In the genomic region with DNA sequence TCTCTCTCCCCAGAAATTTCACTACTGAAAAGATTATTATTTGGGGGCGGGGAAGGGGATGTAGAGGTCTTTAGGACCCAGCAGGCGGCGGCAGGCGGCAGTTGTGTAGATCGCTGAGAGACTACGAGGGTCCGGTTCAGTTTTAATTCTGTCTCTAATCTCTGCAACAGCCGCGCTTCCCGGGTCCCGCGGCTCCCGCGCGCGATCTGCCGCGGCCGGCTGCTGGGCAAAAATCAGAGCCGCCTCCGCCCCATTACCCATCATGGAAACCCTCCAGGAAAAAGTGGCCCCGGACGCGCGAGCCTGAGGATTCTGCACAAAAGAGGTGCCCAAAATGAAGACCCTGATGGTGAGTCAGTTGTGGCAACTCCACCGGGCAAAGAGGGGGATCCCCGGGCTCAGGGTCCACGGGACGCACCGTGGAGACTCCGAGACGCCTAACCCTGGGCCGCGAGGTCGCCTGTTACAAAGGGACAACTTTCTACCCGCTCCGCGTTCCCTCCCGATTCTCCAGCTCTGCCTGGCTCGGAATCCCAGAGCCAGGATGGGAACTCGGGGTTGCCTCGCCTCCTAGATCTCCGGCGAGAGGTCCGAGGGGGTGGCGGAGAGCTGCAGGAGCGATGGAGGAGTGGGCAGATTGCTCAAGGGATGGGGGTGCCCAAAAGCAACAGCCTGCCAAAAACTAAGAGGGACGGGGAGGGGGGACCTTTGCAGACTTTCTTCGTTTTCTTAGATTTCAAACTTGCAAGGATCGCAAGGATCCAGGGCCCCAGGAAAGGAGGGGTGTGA, we compare ENCODE assay signal across 8 cellular contexts. TPM values are rescaled to one million over a fixed set of nuclear protein-coding genes. Genes with fewer than 3 reads are reported as not detected.
DNase-seq lines count a peak whose midpoint lies in the region; ATAC-seq and TF ChIP-seq lines count a peak whose summit lies in the region.

A gene (plus strand): TSS at position 139 of the 789 bp plus-strand sequence.

- H3K9me2 ChIP-seq in OCI-LY7 (ENCODE audit: insufficient read depth, low read length) = no peaks in the 10 kb centered on the region

- no CpG with 5 or more reads among the region's 50 CpGs for WGBS in neuronal stem cell (ENCODE audit: extremely low coverage in 2 of 2, insufficient read length in 2 of 2, insufficient replicate concordance in 1 of 2), 2 donors

- H4K8ac ChIP-seq in neuronal stem cell (ENCODE audit: low read depth, low read length) = no peak within 1 kb of the TSS

- H2BK120ac ChIP-seq in neuronal stem cell (ENCODE audit: low read depth, low read length) = peak within 1 kb of the TSS; percentile 78

- H3K79me1 ChIP-seq in neuronal stem cell (ENCODE audit: low read depth, low read length) = peaks cover 3% of the 10 kb centered on the region

- H4K91ac ChIP-seq in neuronal stem cell (ENCODE audit: low read depth, low read length, poor library complexity) = no peak within 1 kb of the TSS

- H3K36me3 ChIP-seq in neuronal stem cell (replicated peaks in 1 of 2; ENCODE audit: control insufficient read depth in 2 of 2, insufficient read depth in 2 of 2, low read length in 2 of 2) = peaks cover 2 to 21% of the 10 kb centered on the region in 2 donors
- no peaks in the 10 kb centered on the region for H3K36me3 ChIP-seq in OCI-LY7 (ENCODE audit: insufficient read depth, low read length)

- H3K18ac ChIP-seq in neuronal stem cell (ENCODE audit: low read length) = peak within 1 kb of the TSS; percentile 95

- CTCF ChIA-PET in OCI-LY7 (lab: Charles Lee; ENCODE audit: unreplicated experiment) = no interaction called here

- peak within 1 kb of the TSS; percentile 32 for H2BK15ac ChIP-seq in neuronal stem cell (ENCODE audit: low read length)

- H3K23ac ChIP-seq in neuronal stem cell (ENCODE audit: low read depth, low read length, poor library complexity) = peak within 1 kb of the TSS; percentile 70

- H2AK5ac ChIP-seq in neuronal stem cell (ENCODE audit: low read depth, low read length) = peak within 1 kb of the TSS; percentile 61

- H3K4me1 ChIP-seq in neuronal stem cell (ENCODE audit: control insufficient read depth in 2 of 2, insufficient read depth in 1 of 2, low read depth in 1 of 2, low read length in 2 of 2) = peaks cover 2 to 6% of the 10 kb centered on the region in 2 donors
- peaks cover 7% of the 10 kb centered on the region for H3K4me1 ChIP-seq in OCI-LY7 (ENCODE audit: insufficient read depth, low read length, poor library complexity, severe bottlenecking)

- H2BK5ac ChIP-seq in neuronal stem cell (ENCODE audit: low read length) = peak within 1 kb of the TSS; percentile 89

- H4K20me1 ChIP-seq in OCI-LY7 (ENCODE audit: insufficient read depth, low read length) = no peaks in the 10 kb centered on the region

- ATAC-seq in HG02973 (IDR thresholded peaks at IDR 0.05; ENCODE audit: unreplicated experiment) = no peak

- H3K9me3 ChIP-seq in neuronal stem cell (replicated peaks in 1 of 2; ENCODE audit: control insufficient read depth in 2 of 2, insufficient read depth in 1 of 2, low read depth in 1 of 2, low read length in 2 of 2) (no peaks in the 10 kb centered on the region), OCI-LY7 (ENCODE audit: low read length) (no peaks in the 10 kb centered on the region)

- H3K9ac ChIP-seq in neuronal stem cell (ENCODE audit: low read depth, low read length, poor library complexity) = peak within 1 kb of the TSS; percentile 97

- H2BK12ac ChIP-seq in neuronal stem cell (ENCODE audit: low read length) = no peak within 1 kb of the TSS

- peak within 1 kb of the TSS; percentile 40 for H3K4ac ChIP-seq in neuronal stem cell (ENCODE audit: low read length)

- BruUV-seq in OCI-LY7 (replicated peaks; lab: Mats Ljungman, UMichigan) = no TSS peak

- H3K79me2 ChIP-seq in OCI-LY7 (ENCODE audit: insufficient read depth, low read depth, low read length) = no peaks in the 10 kb centered on the region

- H3K27ac ChIP-seq in neuronal stem cell (replicated peaks; ENCODE audit: low read length) = peak within 1 kb of the TSS; percentile 50
- no peak within 1 kb of the TSS for H3K27ac ChIP-seq in OCI-LY7 (ENCODE audit: low read depth, low read length, poor library complexity, severe bottlenecking)

- H3K14ac ChIP-seq in neuronal stem cell (ENCODE audit: low read length) = peak within 1 kb of the TSS; percentile 64

- DNase-seq in AG10803 (ENCODE audit: low read depth) = peak; percentile 58
- peak; percentile 17 for DNase-seq in HK-2 (ENCODE audit: unreplicated experiment)
- DNase-seq in fibroblast of pulmonary artery (ENCODE audit: low read depth) = peak; percentile 8
- peak; percentile 51 for DNase-seq in neuronal stem cell (ENCODE audit: low spot score)
- DNase-seq in GOT3 (lab: John Stamatoyannopoulos, UW) = no peak
- no peak for DNase-seq in OCI-LY7 (ENCODE audit: low spot score)

- H2AFZ ChIP-seq in neuronal stem cell (ENCODE audit: low read length) = peak within 1 kb of the TSS; percentile 99
- no peak within 1 kb of the TSS for H2AFZ ChIP-seq in OCI-LY7 (ENCODE audit: low read length)

- TF ChIP-seq CTCF in AG10803 (conservative IDR thresholded peaks at IDR 0.05; ENCODE audit: low read length) = peak; percentile 40
- TF ChIP-seq CTCF in WI38 (IDR thresholded peaks at IDR 0.05; ENCODE audit: low read depth, low read length) = no peak
- TF ChIP-seq CTCF in fibroblast of pulmonary artery (IDR thresholded peaks at IDR 0.05; ENCODE audit: low read length, missing control alignments) = no peak
- TF ChIP-seq CTCF in OCI-LY7 (conservative IDR thresholded peaks at IDR 0.05; ENCODE audit: low read length) = no peak

- POLR2A ChIA-PET in OCI-LY7 (lab: Charles Lee) = no interaction called here

- H3K4me2 ChIP-seq in neuronal stem cell (ENCODE audit: insufficient read depth, low read length, poor library complexity, severe bottlenecking) (peak within 1 kb of the TSS; percentile 94), OCI-LY7 (ENCODE audit: low read length) (no peak within 1 kb of the TSS)

- peak within 1 kb of the TSS; percentile 82 for H3K4me3 ChIP-seq in AG10803 (ENCODE audit: low read length)
- peak within 1 kb of the TSS; percentile 50 for H3K4me3 ChIP-seq in WI38 (ENCODE audit: low read depth, low read length)
- peak within 1 kb of the TSS; percentile 44 for H3K4me3 ChIP-seq in fibroblast of pulmonary artery (replicated peaks; ENCODE audit: low read depth, low read length)
- H3K4me3 ChIP-seq in neuronal stem cell (ENCODE audit: low read length in 2 of 2) = peak within 1 kb of the TSS; percentile 88 to 94
- H3K4me3 ChIP-seq in OCI-LY7 (ENCODE audit: low read depth, low read length, poor library complexity, severe bottlenecking) = no peak within 1 kb of the TSS

- no peaks in the 10 kb centered on the region for H3K27me3 ChIP-seq in neuronal stem cell (ENCODE audit: control insufficient read depth in 3 of 3, insufficient read depth in 3 of 3, low read depth in 1 of 3, low read length in 3 of 3)

- intact Hi-C loops in OCI-LY7 (cut with micrococcal nuclease; ENCODE audit: unreplicated experiment) = no loop called here

RNA-seq across cellular contexts. Expression of the gene that starts here (rescaled TPM):
- 28.6 TPM for polyA plus RNA-seq in neuronal stem cell (2013, experiment 1 of 2)
- 30.4 TPM for polyA plus RNA-seq in neuronal stem cell (2013, experiment 2 of 2)
- total RNA-seq in OCI-LY7 (2014; rRNA removed; shearing (Covaris generic)) = not detected in 2 replicates
- total RNA-seq in OCI-LY7 (2022) = not detected in 2 replicates

Comparison
In these comparisons a context has a peak if more than half of its experiments do, and no peak if none do; other contexts are left out.
1. DNase-seq: peak in AG10803 (single experiment), HK-2 (single experiment), fibroblast of pulmonary artery (single experiment) and neuronal stem cell (single experiment); none in GOT3 (single experiment) and OCI-LY7 (single experiment).